26 cellular contexts compared by ENCODE assay signal in genomic region chr10:85213493-85213892, GRCh38.
"Had no signal": no experiment of that assay in that cellular context is flagged by ENCODE, and none has a peak within 500 bp of the region (broad histone marks: within the 10 kb centered on the region; RNA-seq: fewer than 3 reads in every experiment).

No MANE protein-coding gene starts in this region.

- H3K36me3 ChIP-seq: MG63, SJCRH30 had no signal

- H3K4me1 ChIP-seq: SJCRH30 had no signal

- H2AFZ ChIP-seq: PC-9 had no signal

- H3K9me3 ChIP-seq: MG63, SJCRH30, SK-N-SH had no signal

- H3K4me3 ChIP-seq: MG63, PC-9, SJCRH30 had no signal

- H3K4me2 ChIP-seq: PC-9, SK-N-SH had no signal

- ATAC-seq: Panc1, Right ventricle myocardium inferior had no signal

- DNase-seq: KG1, MG63, NCI-H1048, NCI-H1417, NCI-H1436, NCI-H187, NCI-H1930, NCI-H2029 treated with DMSO at 0.1 percent for 48 hours, NCI-H2081 treated with DMSO at 0.1 percent for 48 hours, NCI-H2107, NCI-H2171, NCI-H226, NCI-H446 treated with DMSO at 0.1 percent for 48 hours, NCI-H510A, NCI-H524, NCI-H526, NCI-H774, PC-9, SHP77, SIG-M5, SK-N-SH, SW 1271 had no signal

- H3K27me3 ChIP-seq: MG63, SJCRH30 had no signal

- H3K27ac ChIP-seq: PC-9, RWPE1, SJCRH30 had no signal

- H3K9ac ChIP-seq: SK-N-SH had no signal
